In genomic region chr2:230225486-230225885, GRCh38 we compare ENCODE assay signal across 9 cellular contexts. TPM values are rescaled to one million over a fixed set of nuclear protein-coding genes. Genes with fewer than 3 reads are reported as not detected.
DNase-seq lines count a peak whose midpoint lies in the region; ATAC-seq and TF ChIP-seq lines count a peak whose summit lies in the region.
"Had no signal": no experiment of that assay in that cellular context is flagged by ENCODE, and none has a peak within 500 bp of the region (broad histone marks: within the 10 kb centered on the region; RNA-seq: fewer than 3 reads in every experiment).

TSS of gene SP140 (plus strand) at chr2:230225736. CDS start at chr2:230225845, 109 bp downstream.

- no peaks in the 10 kb centered on the region for H3K27me3 ChIP-seq in foreskin keratinocyte

- peak; percentile 65 for DNase-seq in activated CD8-positive, alpha-beta memory T cell treated with anti-CD3 and anti-CD28 coated beads, Interleukin-2, amount 50 U/mL, for 4 hours
- peak; percentile 47 for DNase-seq in left lobe of liver (ENCODE audit: low spot score)
- DNase-seq in stimulated activated CD8-positive, alpha-beta memory T cell treated with anti-CD3 and anti-CD28 coated beads, Interleukin-7, amount 100 ng/mL, for 1 hour (ENCODE audit: low read depth in 2 of 2) = peak; percentile 49 to 58
- no peak for DNase-seq in foreskin keratinocyte
- no peak for DNase-seq in NCI-H1092 treated with DMSO at 0.1 percent for 48 hours (lab: John Stamatoyannopoulos, UW)
- no peak for DNase-seq in OCI-M2 (lab: John Stamatoyannopoulos, UW; ENCODE audit: unreplicated experiment)

- H3K4me1 ChIP-seq in foreskin keratinocyte = peaks cover 14% of the 10 kb centered on the region

- H3K27ac ChIP-seq in foreskin keratinocyte = no peak within 1 kb of the TSS
- H3K27ac ChIP-seq: parathyroid adenoma had no signal

- ATAC-seq in GM19395 (IDR thresholded peaks at IDR 0.05; ENCODE audit: unreplicated experiment) = peak; percentile 74
- ATAC-seq in HG03439 (IDR thresholded peaks at IDR 0.05; ENCODE audit: unreplicated experiment) = peak; percentile 74
- ATAC-seq in left lobe of liver = peak; percentile 54
- ATAC-seq in foreskin keratinocyte = no peak

- TF ChIP-seq CTCF in foreskin keratinocyte (conservative IDR thresholded peaks at IDR 0.05) = no peak

RNA-seq across cellular contexts. Expression of gene SP140, which starts in this region (rescaled TPM):
- total RNA-seq in left lobe of liver (1.2 TPM), foreskin keratinocyte (0.18 and 1.1 TPM in 2 replicates)
- 0.19 and 0.37 TPM in 2 replicates for polyA plus RNA-seq in foreskin keratinocyte

Comparison
In these comparisons a context has a peak if more than half of its experiments do, and no peak if none do; other contexts are left out.
1. DNase-seq: peak in activated CD8-positive, alpha-beta memory T cell treated with anti-CD3 and anti-CD28 coated beads, Interleukin-2, amount 50 U/mL, for 4 hours (single experiment), left lobe of liver (single experiment) and stimulated activated CD8-positive, alpha-beta memory T cell treated with anti-CD3 and anti-CD28 coated beads, Interleukin-7, amount 100 ng/mL, for 1 hour (2 of 2); none in foreskin keratinocyte (0 of 2), NCI-H1092 treated with DMSO at 0.1 percent for 48 hours (single experiment) and OCI-M2 (single experiment).